ENCODE assay signal across 10 cellular contexts in genomic region chr6:107822154-107823046, GRCh38. TPM values are rescaled to one million over a fixed set of nuclear protein-coding genes. Genes with fewer than 3 reads are reported as not detected.
A peak's percentile ranks its signal among the peaks of the same experiment; 100 is the strongest.
DNase-seq lines count a peak whose midpoint lies in the region; ATAC-seq and TF ChIP-seq lines count a peak whose summit lies in the region.
"Had no signal": no experiment of that assay in that cellular context is flagged by ENCODE, and none has a peak within 500 bp of the region (broad histone marks: within the 10 kb centered on the region; RNA-seq: fewer than 3 reads in every experiment).

No MANE protein-coding gene starts in this region.

- H3K9me3 Mint-ChIP-seq in brain: no peaks in the 10 kb centered on the region
- no peaks in the 10 kb centered on the region for H3K9me3 Mint-ChIP-seq in stimulated activated naive B cell treated with anti-CD40 and anti-IgM and Interleukin-4, amounts not matched to agents 10 μg/mL and 1 μg/mL and 100 μg/mL, for 72 hours

- H3K27me3 ChIP-seq in gastroesophageal sphincter: peaks cover 13% of the 10 kb centered on the region
- H3K27me3 ChIP-seq in heart left ventricle: peaks cover 0 to 36% (median 0%) of the 10 kb centered on the region in 9 donors

- peak overlapping the region in 2 of 5 experiments; percentile 49 to 64 for H3K27ac Mint-ChIP-seq in brain
- H3K27ac Mint-ChIP-seq in stimulated activated naive B cell treated with anti-CD40 and anti-IgM and Interleukin-4, amounts not matched to agents 10 μg/mL and 1 μg/mL and 100 μg/mL, for 72 hours: peak overlapping the region; percentile 96

- peaks cover 26% of the 10 kb centered on the region for H3K27me3 Mint-ChIP-seq in brain
- no peaks in the 10 kb centered on the region for H3K27me3 Mint-ChIP-seq in stimulated activated naive B cell treated with anti-CD40 and anti-IgM and Interleukin-4, amounts not matched to agents 10 μg/mL and 1 μg/mL and 100 μg/mL, for 72 hours

- no peak for TF ChIP-seq EP300 in gastroesophageal sphincter (IDR thresholded peaks at IDR 0.05)

- TF ChIP-seq POLR2A in gastroesophageal sphincter (IDR thresholded peaks at IDR 0.05): no peak
- TF ChIP-seq POLR2A in heart left ventricle (IDR thresholded peaks at IDR 0.05): no peak

- H3K9me3 ChIP-seq in gastroesophageal sphincter: no peaks in the 10 kb centered on the region
- H3K9me3 ChIP-seq in heart left ventricle: no peaks in the 10 kb centered on the region

- ATAC-seq in GM21529 (IDR thresholded peaks at IDR 0.05; ENCODE audit: unreplicated experiment) (peak; percentile 76), gastroesophageal sphincter (no peak), heart left ventricle (no peak), GM21526 (IDR thresholded peaks at IDR 0.05; ENCODE audit: low FRiP score, unreplicated experiment) (no peak)
- no peak for ATAC-seq in stimulated activated naive B cell treated with anti-CD40 and anti-IgM and Interleukin-4, amounts not matched to agents 10 μg/mL and 1 μg/mL and 100 μg/mL, for 72 hours (replicated peaks)

- no peak overlapping the region for H3K27ac ChIP-seq in gastroesophageal sphincter
- H3K27ac ChIP-seq in heart left ventricle: peak overlapping the region in 1 of 12 donors; percentile 77

- no peaks in the 10 kb centered on the region for H3K36me3 Mint-ChIP-seq in brain
- H3K36me3 Mint-ChIP-seq in stimulated activated naive B cell treated with anti-CD40 and anti-IgM and Interleukin-4, amounts not matched to agents 10 μg/mL and 1 μg/mL and 100 μg/mL, for 72 hours: no peaks in the 10 kb centered on the region

- H3K4me3 Mint-ChIP-seq in brain: peak overlapping the region in 3 of 5 experiments; percentile 4 to 72 (median 10)
- H3K4me3 Mint-ChIP-seq in stimulated activated naive B cell treated with anti-CD40 and anti-IgM and Interleukin-4, amounts not matched to agents 10 μg/mL and 1 μg/mL and 100 μg/mL, for 72 hours: peak overlapping the region; percentile 83 to 84

- intact Hi-C loops in heart left ventricle (cut with DNase I): no loop called here

- peaks cover 79% of the 10 kb centered on the region for H3K4me1 Mint-ChIP-seq in brain
- H3K4me1 Mint-ChIP-seq in stimulated activated naive B cell treated with anti-CD40 and anti-IgM and Interleukin-4, amounts not matched to agents 10 μg/mL and 1 μg/mL and 100 μg/mL, for 72 hours: peaks cover 45 to 73% of the 10 kb centered on the region in 2 donors

- 67 to 85% methylated on average over 8 to 9 of the region's 9 CpGs for WGBS in gastroesophageal sphincter (ENCODE audit: low coverage in 1 of 2), 2 donors
- 76 to 85% (median 79%) methylated on average over 9 of the region's 9 CpGs for WGBS in heart left ventricle, 4 donors

- H3K36me3 ChIP-seq in gastroesophageal sphincter (no peaks in the 10 kb centered on the region), heart left ventricle (no peaks in the 10 kb centered on the region)

- H3K4me1 ChIP-seq in gastroesophageal sphincter (peaks cover 0 to 16% (median 0%) of the 10 kb centered on the region in 3 donors), heart left ventricle (peaks cover 0 to 32% (median 2%) of the 10 kb centered on the region in 12 donors)

- DNase-seq in OCI-M1 (lab: John Stamatoyannopoulos, UW) (peak; percentile 73), heart left ventricle (no peak), COLO668 (lab: John Stamatoyannopoulos, UW; ENCODE audit: unreplicated experiment) (no peak)
- DNase-seq in stimulated activated naive B cell treated with anti-CD40 and anti-IgM and Interleukin-4, amounts not matched to agents 10 μg/mL and 1 μg/mL and 100 μg/mL, for 72 hours: peak; percentile 21

- H3K4me3 ChIP-seq in gastroesophageal sphincter (no peak overlapping the region), heart left ventricle (peak overlapping the region in 1 of 12 donors; percentile 44)

- TF ChIP-seq CTCF in brain (conservative IDR thresholded peaks at IDR 0.05) (no peak), gastroesophageal sphincter (IDR thresholded peaks at IDR 0.05) (no peak), heart left ventricle (IDR thresholded peaks at IDR 0.05) (no peak)

RNA-seq across cellular contexts. Expression of gene SCML4, which starts 1.7 kb away (rescaled TPM):
- polyA plus RNA-seq in brain (ENCODE audit: insufficient read depth, low read depth, low replicate concordance) (not detected), heart left ventricle (under 1 TPM; 0.06 to 0.08 TPM)
- total RNA-seq in gastroesophageal sphincter (1 to 10 TPM in 1 of 4 donors, under 1 TPM in 2, not detected in 1; 0.35 to 1.7 (median 0.54) TPM), heart left ventricle (1 to 10 TPM in 2 of 9 donors, under 1 TPM in 3, not detected in 4; 0.17 to 1.3 (median 0.31) TPM)
- total RNA-seq: kidney epithelial cell, RPMI7951 had no signal

Comparison
In these comparisons a context has a peak if more than half of its experiments do, and no peak if none do; other contexts are left out.
1. DNase-seq: peak in OCI-M1 (single experiment) and stimulated activated naive B cell treated with anti-CD40 and anti-IgM and Interleukin-4, amounts not matched to agents 10 μg/mL and 1 μg/mL and 100 μg/mL, for 72 hours (single experiment); none in heart left ventricle (0 of 5) and COLO668 (single experiment).